In the genomic region with DNA sequence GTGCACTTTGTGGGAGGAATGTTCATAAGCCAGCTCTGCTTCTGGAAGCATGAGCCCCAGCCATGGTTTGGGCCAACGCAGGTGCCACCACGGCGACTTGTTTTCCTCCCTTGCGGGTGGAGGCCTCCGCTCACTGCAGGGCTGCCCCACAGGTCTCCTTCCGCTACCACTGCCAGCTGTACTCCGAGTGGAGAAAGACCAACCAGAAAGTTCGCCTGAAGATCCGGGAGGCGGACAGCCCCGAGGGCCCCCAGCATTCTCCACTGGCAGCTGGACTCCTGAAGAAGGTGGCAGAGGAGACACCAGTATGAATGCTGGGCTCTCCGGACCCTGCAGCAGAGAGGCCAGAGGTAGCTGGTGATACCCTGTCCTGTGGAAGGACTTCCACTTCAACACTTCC, we compare ENCODE assay signal across 21 cellular contexts. TPM values are rescaled to one million over a fixed set of nuclear protein-coding genes. Genes with fewer than 3 reads are reported as not detected.
DNase-seq lines count a peak whose midpoint lies in the region; ATAC-seq, FAIRE-seq and TF ChIP-seq lines count a peak whose summit lies in the region.
"Had no signal": no experiment of that assay in that cellular context is flagged by ENCODE, and none has a peak within 500 bp of the region (broad histone marks: within the 10 kb centered on the region; RNA-seq: fewer than 3 reads in every experiment).

No MANE protein-coding gene starts in this region.

- H3K36me3 Mint-ChIP-seq in GM23338 (ENCODE audit: low read depth): peaks cover 3% of the 10 kb centered on the region; the same call in 1 of the 3 replicates

- no peak for DNase-seq in GM23338 (ENCODE audit: low spot score)
- DNase-seq in NT2/D1 (ENCODE audit: low read depth, low spot score): no peak
- DNase-seq in kidney: peak; percentile 73
- peak; percentile 52 for DNase-seq in spleen
- DNase-seq in RPMI8226: no peak
- DNase-seq in SW 1271 (lab: John Stamatoyannopoulos, UW): no peak
- no peak for DNase-seq in HAP-1 (ENCODE audit: low spot score in 2 of 2)
- DNase-seq: Calu3, DMS153, DND-41, HCEC 1CT, KBM-7, MM.1S, NCI-H2029, NCI-H2227 treated with DMSO at 0.1 percent for 48 hours, NCI-H526 treated with DMSO at 0.1 percent for 48 hours, SHP77 treated with DMSO at 0.1 percent for 48 hours had no signal

- H3K9me3 ChIP-seq in NT2/D1 (ENCODE audit: insufficient read depth, low read length): no peaks in the 10 kb centered on the region
- no peaks in the 10 kb centered on the region for H3K9me3 ChIP-seq in kidney (ENCODE audit: control insufficient read depth in 1 of 2, low read length in 2 of 2)
- H3K9me3 ChIP-seq in spleen: no peaks in the 10 kb centered on the region
- no peaks in the 10 kb centered on the region for H3K9me3 ChIP-seq in HAP-1

- H3K4me3 ChIP-seq in GM23338 (no peak overlapping the region), NT2/D1 (ENCODE audit: insufficient read length, low read depth) (no peak overlapping the region), kidney (ENCODE audit: low read length in 2 of 2) (no peak overlapping the region), spleen (no peak overlapping the region), HAP-1 (no peak overlapping the region)

- no peak for FAIRE-seq in kidney (lab: Jason Lieb, UNC)
- FAIRE-seq: GM18507 had no signal

- H2AFZ ChIP-seq in GM23338: no peak overlapping the region

- H3K9me2 ChIP-seq in GM23338 (ENCODE audit: insufficient read depth): no peaks in the 10 kb centered on the region

- ATAC-seq in GM23338 (no peak), HG02938 (IDR thresholded peaks at IDR 0.05; ENCODE audit: unreplicated experiment) (no peak)

- no peak for TF ChIP-seq POLR2A in spleen (IDR thresholded peaks at IDR 0.05)

- no peaks in the 10 kb centered on the region; the same call in 1 of the 2 replicates for H3K36me3 ChIP-seq in GM23338 (ENCODE audit: insufficient read depth)
- H3K36me3 ChIP-seq in NT2/D1 (ENCODE audit: insufficient read depth, insufficient read length, low read length): no peaks in the 10 kb centered on the region
- H3K36me3 ChIP-seq in kidney (ENCODE audit: control insufficient read depth in 1 of 2, insufficient read depth in 2 of 2, low read length in 2 of 2): peaks cover 0 to 4% of the 10 kb centered on the region in 2 donors
- peaks cover 0 to 52% (median 17%) of the 10 kb centered on the region in 6 donors for H3K36me3 ChIP-seq in spleen
- H3K36me3 ChIP-seq in HAP-1 (replicated peaks): no peaks in the 10 kb centered on the region

- H3K4me1 Mint-ChIP-seq in GM23338: peaks cover 11% of the 10 kb centered on the region

- no peaks in the 10 kb centered on the region for H3K79me2 ChIP-seq in GM23338 (replicated peaks; ENCODE audit: insufficient read depth)

- no peaks in the 10 kb centered on the region for H3K27me3 ChIP-seq in GM23338 (ENCODE audit: insufficient read depth)
- no peaks in the 10 kb centered on the region for H3K27me3 ChIP-seq in NT2/D1 (ENCODE audit: insufficient read depth, insufficient read length)
- no peaks in the 10 kb centered on the region for H3K27me3 ChIP-seq in spleen (replicated peaks in 1 of 7)
- no peaks in the 10 kb centered on the region for H3K27me3 ChIP-seq in HAP-1 (ENCODE audit: low read depth)

- in situ Hi-C loops in HAP-1 (cut with MboI; ENCODE audit: low sequenced_read_pairs): no loop called here

- H3K4me3 Mint-ChIP-seq in GM23338: no peak overlapping the region

- no peak overlapping the region for H3K27ac ChIP-seq in GM23338 (ENCODE audit: low read depth)
- no peak overlapping the region for H3K27ac ChIP-seq in kidney (ENCODE audit: low read depth in 2 of 2, low read length in 2 of 2)
- H3K27ac ChIP-seq in spleen: no peak overlapping the region
- H3K27ac ChIP-seq: HL-60, RWPE1 had no signal

- no peak overlapping the region for H3K4me2 ChIP-seq in GM23338

- peaks cover 14% of the 10 kb centered on the region for H3F3A ChIP-seq in GM23338 (replicated peaks; ENCODE audit: low read depth)

- intact Hi-C loops in kidney (cut with DNase I): no loop called here
- intact Hi-C loops in spleen (cut with DNase I; ENCODE audit: low total_unique reads): no loop called here

- H3K27me3 Mint-ChIP-seq in GM23338 (ENCODE audit: insufficient read depth, low read depth, poor library complexity): no peaks in the 10 kb centered on the region

- H3K4me1 ChIP-seq in GM23338 (ENCODE audit: insufficient read depth) (peaks cover 8% of the 10 kb centered on the region; the same call in 1 of the 2 replicates), NT2/D1 (ENCODE audit: insufficient read depth, insufficient read length) (peaks cover 16% of the 10 kb centered on the region), kidney (ENCODE audit: control insufficient read depth in 1 of 2, insufficient read depth in 1 of 2, low read depth in 1 of 2, low read length in 2 of 2) (no peaks in the 10 kb centered on the region), spleen (peaks cover 0 to 13% (median 0%) of the 10 kb centered on the region in 6 donors), HAP-1 (no peaks in the 10 kb centered on the region; the same call in 1 of the 2 replicates)

- H3K9ac ChIP-seq in NT2/D1 (ENCODE audit: insufficient read length, low read depth) (peak overlapping the region; percentile 38), kidney (ENCODE audit: low read length in 2 of 2) (no peak overlapping the region)

- no peaks in the 10 kb centered on the region for H3K9me3 Mint-ChIP-seq in GM23338

- TF ChIP-seq CTCF in GM23338 (conservative IDR thresholded peaks at IDR 0.05; ENCODE audit: low read depth in 2 of 2): no peak
- no peak for TF ChIP-seq CTCF in kidney (IDR thresholded peaks at IDR 0.05; ENCODE audit: borderline replicate concordance, extremely low read depth, insufficient read depth)
- TF ChIP-seq CTCF in spleen (IDR thresholded peaks at IDR 0.05 in 8 of 11, conservative IDR thresholded peaks at IDR 0.05 in 3 of 11): no peak

- H4K20me1 ChIP-seq in GM23338 (replicated peaks; ENCODE audit: insufficient read depth): no peaks in the 10 kb centered on the region

- peak overlapping the region; percentile 42 for H3K27ac Mint-ChIP-seq in GM23338

- 95 to 98% (median 97%) methylated on average over 7 to 12 of the region's 12 CpGs for WGBS in spleen, 5 donors

TF ChIP-seq in GM23338, 12 proteins besides CTCF, POLR2A, EP300 and RAD21:
- no peak for TF ChIP-seq ZNF114 (CRISPR knock-in tag; IDR thresholded peaks at IDR 0.05)
- TF ChIP-seq, protein P1, sequence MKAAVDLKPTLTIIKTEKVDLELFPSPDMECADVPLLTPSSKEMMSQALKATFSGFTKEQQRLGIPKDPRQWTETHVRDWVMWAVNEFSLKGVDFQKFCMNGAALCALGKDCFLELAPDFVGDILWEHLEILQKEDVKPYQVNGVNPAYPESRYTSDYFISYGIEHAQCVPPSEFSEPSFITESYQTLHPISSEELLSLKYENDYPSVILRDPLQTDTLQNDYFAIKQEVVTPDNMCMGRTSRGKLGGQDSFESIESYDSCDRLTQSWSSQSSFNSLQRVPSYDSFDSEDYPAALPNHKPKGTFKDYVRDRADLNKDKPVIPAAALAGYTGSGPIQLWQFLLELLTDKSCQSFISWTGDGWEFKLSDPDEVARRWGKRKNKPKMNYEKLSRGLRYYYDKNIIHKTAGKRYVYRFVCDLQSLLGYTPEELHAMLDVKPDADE (IDR thresholded peaks at IDR 0.05): no peak
- TF ChIP-seq EZH2 (IDR thresholded peaks at IDR 0.05; ENCODE audit: low read depth, unreplicated experiment): no peak
- no peak for TF ChIP-seq STAT1 (IDR thresholded peaks at IDR 0.05; ENCODE audit: unreplicated experiment)
- no peak for TF ChIP-seq NANOG (IDR thresholded peaks at IDR 0.05; ENCODE audit: borderline replicate concordance)
- no peak for TF ChIP-seq CREB1 (CRISPR knock-in tag; IDR thresholded peaks at IDR 0.05; ENCODE audit: low read depth)

RNA-seq across cellular contexts. Expression of a gene that starts 6.5 kb away (rescaled TPM):
- 359 and 389 TPM in 2 replicates for total RNA-seq in GM23338 (2014; rRNA removed; shearing (Covaris generic))
- polyA plus RNA-seq in GM23338 (2016; fragmentation: Nextera tagmentation; extraction: Ambion mirVana) (276 and 291 TPM in 2 replicates), kidney (ENCODE audit: insufficient read depth, low read depth, low replicate concordance) (103 TPM), spleen (100 to 1,000 TPM in 1 of 3 donors, 10 to 100 TPM in 2; 77.1 to 153 (median 79.9) TPM)
- total RNA-seq in kidney (164 TPM), spleen (100 to 1,000 TPM; 105 to 229 (median 147) TPM)

RNA-seq across cellular contexts. Expression of a gene that starts 25.1 kb away (rescaled TPM):
- total RNA-seq in GM23338 (2014; rRNA removed; shearing (Covaris generic)): 50.1 and 58.7 TPM in 2 replicates
- 18.9 and 20.7 TPM in 2 replicates for polyA plus RNA-seq in GM23338 (2016; fragmentation: Nextera tagmentation; extraction: Ambion mirVana)
- 48.4 TPM for total RNA-seq in kidney
- 46.5 TPM for polyA plus RNA-seq in kidney (ENCODE audit: insufficient read depth, low read depth, low replicate concordance)
- total RNA-seq in spleen: 100 to 1,000 TPM in 3 of 7 donors, 10 to 100 TPM in 4; 52.1 to 212 (median 81.1) TPM
- 10 to 100 TPM; 33.4 to 42.8 (median 36.2) TPM for polyA plus RNA-seq in spleen

RNA-seq across cellular contexts. Expression of a gene that starts 48.1 kb away (rescaled TPM):
- total RNA-seq in GM23338 (2014; rRNA removed; shearing (Covaris generic)): 70.0 and 79.6 TPM in 2 replicates
- polyA plus RNA-seq in GM23338 (2016; fragmentation: Nextera tagmentation; extraction: Ambion mirVana) (64.8 and 66.0 TPM in 2 replicates), kidney (ENCODE audit: insufficient read depth, low read depth, low replicate concordance) (148 TPM), spleen (100 to 1,000 TPM in 1 of 3 donors, 10 to 100 TPM in 2; 42.0 to 101 (median 42.5) TPM)
- total RNA-seq in kidney (146 TPM), spleen (100 to 1,000 TPM in 4 of 7 donors, 10 to 100 TPM in 3; 60.2 to 114 (median 100) TPM)

Comparison
In these comparisons a context has a peak if more than half of its experiments do, and no peak if none do; other contexts are left out.
1. DNase-seq: peak in kidney (single experiment) and spleen (single experiment); none in GM23338 (single experiment), NT2/D1 (single experiment), RPMI8226 (single experiment), SW 1271 (0 of 2) and HAP-1 (0 of 2).